Comparison of ENCODE assay signal across 11 cellular contexts in the genomic region with DNA sequence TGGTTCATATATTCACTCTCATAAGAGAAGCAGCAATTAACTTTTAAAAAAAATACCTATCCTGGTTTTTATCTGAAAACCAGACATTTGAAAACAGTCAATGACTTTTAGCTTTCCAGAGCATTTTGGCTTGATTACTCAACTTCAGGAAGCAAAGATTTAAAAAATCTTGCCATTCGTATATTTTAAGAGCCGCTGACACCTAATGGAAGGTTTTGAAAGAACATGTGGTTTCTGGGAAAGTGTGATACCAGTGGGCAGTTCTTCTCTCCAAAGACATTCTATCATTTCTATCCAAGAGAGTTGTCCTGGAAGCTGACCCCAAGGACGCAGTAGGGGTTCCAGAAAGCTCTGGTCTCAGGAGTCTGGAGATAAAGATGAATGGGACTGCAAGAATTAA.
A peak's percentile ranks its signal among the peaks of the same experiment; 100 is the strongest.
DNase-seq lines count a peak whose midpoint lies in the region; ATAC-seq and TF ChIP-seq lines count a peak whose summit lies in the region.
"Had no signal": no experiment of that assay in that cellular context is flagged by ENCODE, and none has a peak within 500 bp of the region (broad histone marks: within the 10 kb centered on the region; RNA-seq: fewer than 3 reads in every experiment).

No MANE protein-coding gene starts in this region.

- H3K9me3 ChIP-seq in aorta (ENCODE audit: control insufficient read depth, low read length) = no peaks in the 10 kb centered on the region
- H3K9me3 ChIP-seq: SJSA1 had no signal

- TF ChIP-seq CTCF in AG09319 (IDR thresholded peaks at IDR 0.05; ENCODE audit: low read depth, low read length) = peak; percentile 26

- no peak overlapping the region for H3K27ac ChIP-seq in aorta (ENCODE audit: low read depth in 1 of 2, low read length in 2 of 2)
- H3K27ac ChIP-seq: epithelial cell of prostate, HL-60, SJSA1 had no signal

- DNase-seq in AG09319 (ENCODE audit: extremely low read depth, low read depth) (no peak), LHCN-M2 (ENCODE audit: low read depth) (peak; percentile 70), amniotic stem cell (lab: John Stamatoyannopoulos, UW) (peak; percentile 17), kidney tubule cell (ENCODE audit: low spot score) (peak; percentile 45), AML-193 (lab: John Stamatoyannopoulos, UW) (no peak), aorta (no peak), SKM-1 treated with dmso at 0.1 percent for 144 hours (lab: John Stamatoyannopoulos, UW; ENCODE audit: unreplicated experiment) (no peak), NOMO-1 treated with dmso at 0.1 percent for 144 hours (lab: John Stamatoyannopoulos, UW; ENCODE audit: unreplicated experiment) (no peak)

- WGBS in aorta, 2 donors = 4 to 14% methylated on average over 3 of the region's 3 CpGs

- intact Hi-C loops in aorta (cut with DNase I) = loop anchor here in 1 of 2 donors (5.0 kb wide), 1 partner anchor 190 kb away; no protein-coding TSS in a partner anchor

- ATAC-seq in aorta (ENCODE audit: low FRiP score) = no peak

- H3K36me3 ChIP-seq in aorta (ENCODE audit: control insufficient read depth in 1 of 2, insufficient read depth in 2 of 2, low read length in 1 of 2) = no peaks in the 10 kb centered on the region
- H3K36me3 ChIP-seq: SJSA1 had no signal

- peaks cover 0 to 2% of the 10 kb centered on the region in 2 donors for H3K4me1 ChIP-seq in aorta (ENCODE audit: control insufficient read depth in 1 of 2, insufficient read depth in 2 of 2, low read length in 2 of 2)
- H3K4me1 ChIP-seq: SJSA1 had no signal

- no peaks in the 10 kb centered on the region for H3K27me3 ChIP-seq in aorta (ENCODE audit: control insufficient read depth in 1 of 2, insufficient read depth in 2 of 2, low read length in 1 of 2)
- H3K27me3 ChIP-seq: SJSA1 had no signal

- H3K4me3 ChIP-seq in aorta (ENCODE audit: low read length in 2 of 2) = no peak overlapping the region
- H3K4me3 ChIP-seq: SJSA1 had no signal

Comparison
In these comparisons a context has a peak if more than half of its experiments do, and no peak if none do; other contexts are left out.
1. DNase-seq: peak in LHCN-M2 (single experiment), amniotic stem cell (single experiment) and kidney tubule cell (single experiment); none in AG09319 (single experiment), AML-193 (0 of 2), aorta (0 of 2), SKM-1 treated with dmso at 0.1 percent for 144 hours (single experiment) and NOMO-1 treated with dmso at 0.1 percent for 144 hours (single experiment).